13 cellular contexts compared by ENCODE assay signal in genomic region chr4:6875431-6875831, GRCh38. TPM values are rescaled to one million over a fixed set of nuclear protein-coding genes. Genes with fewer than 3 reads are reported as not detected.
DNase-seq lines count a peak whose midpoint lies in the region; ATAC-seq and TF ChIP-seq lines count a peak whose summit lies in the region.
"Had no signal": no experiment of that assay in that cellular context is flagged by ENCODE, and none has a peak within 500 bp of the region (broad histone marks: within the 10 kb centered on the region; RNA-seq: fewer than 3 reads in every experiment).

No MANE protein-coding gene starts in this region.

- H3K79me1 ChIP-seq in mesendoderm (ENCODE audit: low read length): peaks cover 2% of the 10 kb centered on the region

- H3K4me1 ChIP-seq in OCI-LY7 (ENCODE audit: insufficient read depth, low read length, poor library complexity, severe bottlenecking): no peaks in the 10 kb centered on the region
- peaks cover 4% of the 10 kb centered on the region for H3K4me1 ChIP-seq in vagina
- no peaks in the 10 kb centered on the region for H3K4me1 ChIP-seq in mesendoderm (ENCODE audit: control insufficient read depth, low read depth, low read length)

- ATAC-seq in effector memory CD8-positive, alpha-beta T cell (replicated peaks): peak; percentile 43
- peak in 2 of 3 donors; percentile 42 to 80 for ATAC-seq in natural killer cell

- H3K4ac ChIP-seq in mesendoderm (ENCODE audit: low read depth, low read length): no peak overlapping the region

- POLR2A ChIA-PET in OCI-LY7 (lab: Charles Lee): interaction anchor here (0.6 kb wide), 1 partner anchor 69 kb away, joined by 3 read pairs; no protein-coding TSS in a partner anchor

- no peaks in the 10 kb centered on the region for H3K9me2 ChIP-seq in OCI-LY7 (ENCODE audit: insufficient read depth, low read length)

- H2BK5ac ChIP-seq in mesendoderm (ENCODE audit: low read length): no peak overlapping the region

- no peak overlapping the region for H2BK15ac ChIP-seq in mesendoderm (replicated peaks; ENCODE audit: low read depth)

- no peak overlapping the region for H2AFZ ChIP-seq in OCI-LY7 (ENCODE audit: low read length)

- DNase-seq in CD14-positive monocyte (ENCODE audit: low spot score): peak; percentile 96
- peak; percentile 17 for DNase-seq in OCI-LY7 (ENCODE audit: low spot score)
- no peak for DNase-seq in effector memory CD8-positive, alpha-beta T cell
- DNase-seq in natural killer cell: no peak
- DNase-seq in vagina (ENCODE audit: extremely low spot score in 2 of 2): no peak
- DNase-seq in stimulated activated CD4-positive, alpha-beta T cell treated with anti-CD3 and anti-CD28 coated beads, Interleukin-4, amount 100 ng/mL, for 1 hour: no peak
- DNase-seq in DMS53 treated with DMSO at 0.1 percent for 48 hours (lab: John Stamatoyannopoulos, UW; ENCODE audit: unreplicated experiment): no peak
- DNase-seq in mesendoderm: no peak
- DNase-seq: activated CD4-positive, alpha-beta T cell treated with anti-CD3 and anti-CD28 coated beads for 1 hour; activated effector memory CD4-positive, alpha-beta T cell treated with anti-CD3 and anti-CD28 coated beads, Interleukin-2, amount 50 U/mL, for 16 hours; NCI-H226; nephron progenitor cell had no signal

- no peak overlapping the region for H4K5ac ChIP-seq in mesendoderm (ENCODE audit: low read length)

- no peak overlapping the region for H3K4me3 ChIP-seq in OCI-LY7 (ENCODE audit: low read depth, low read length, poor library complexity, severe bottlenecking)
- no peak overlapping the region for H3K4me3 ChIP-seq in vagina
- no peak overlapping the region for H3K4me3 ChIP-seq in mesendoderm (ENCODE audit: low read length)
- H3K4me3 ChIP-seq: cardiac muscle cell had no signal

- H3K4me2 ChIP-seq in OCI-LY7 (ENCODE audit: low read length) (no peak overlapping the region), mesendoderm (ENCODE audit: low read length) (no peak overlapping the region)

- no peaks in the 10 kb centered on the region for H4K20me1 ChIP-seq in OCI-LY7 (ENCODE audit: insufficient read depth, low read length)

- no peak overlapping the region for H2AK5ac ChIP-seq in mesendoderm (ENCODE audit: low read length)

- H3K4me3 Mint-ChIP-seq in CD14-positive monocyte (no peak overlapping the region), natural killer cell (no peak overlapping the region)
- no peak overlapping the region for H3K4me3 Mint-ChIP-seq in effector memory CD8-positive, alpha-beta T cell
- H3K4me3 Mint-ChIP-seq: nephron progenitor cell had no signal

- TF ChIP-seq CTCF in CD14-positive monocyte (IDR thresholded peaks at IDR 0.05): no peak
- TF ChIP-seq CTCF in OCI-LY7 (conservative IDR thresholded peaks at IDR 0.05; ENCODE audit: low read length): no peak
- no peak for TF ChIP-seq CTCF in natural killer cell (IDR thresholded peaks at IDR 0.05)
- TF ChIP-seq CTCF in vagina (IDR thresholded peaks at IDR 0.05): no peak

- H3K36me3 Mint-ChIP-seq in CD14-positive monocyte (peaks cover 59 to 73% of the 10 kb centered on the region in 2 donors), natural killer cell (peaks cover 27% of the 10 kb centered on the region)
- peaks cover 14% of the 10 kb centered on the region for H3K36me3 Mint-ChIP-seq in effector memory CD8-positive, alpha-beta T cell (ENCODE audit: insufficient read depth)

- peaks cover 18% of the 10 kb centered on the region; the same call in 1 of the 2 replicates for H3K36me3 ChIP-seq in OCI-LY7 (ENCODE audit: insufficient read depth, low read length)
- H3K36me3 ChIP-seq in vagina: peaks cover 0 to 42% of the 10 kb centered on the region in 2 donors
- peaks cover 5% of the 10 kb centered on the region for H3K36me3 ChIP-seq in mesendoderm (ENCODE audit: control insufficient read depth, insufficient read depth, low read length)

- TF ChIP-seq POLR2A in vagina (IDR thresholded peaks at IDR 0.05): no peak

- no peak overlapping the region for H2BK120ac ChIP-seq in mesendoderm (ENCODE audit: low read depth, low read length)

- no peak overlapping the region for H3K9ac ChIP-seq in mesendoderm (ENCODE audit: low read length)

- H3K27ac Mint-ChIP-seq in CD14-positive monocyte: peak overlapping the region; percentile 76 to 90 (median 86)
- H3K27ac Mint-ChIP-seq in effector memory CD8-positive, alpha-beta T cell: peak overlapping the region in 1 of 2 donors; percentile 17
- H3K27ac Mint-ChIP-seq in natural killer cell: no peak overlapping the region
- H3K27ac Mint-ChIP-seq: nephron progenitor cell had no signal

- no peak overlapping the region for H4K8ac ChIP-seq in mesendoderm (ENCODE audit: low read depth, low read length)

- no peak overlapping the region for H3K23ac ChIP-seq in mesendoderm (ENCODE audit: low read length)

- BruUV-seq in OCI-LY7 (replicated peaks; lab: Mats Ljungman, UMichigan): no TSS peak

- H3K27me3 Mint-ChIP-seq in CD14-positive monocyte (ENCODE audit: low read depth in 3 of 3): no peaks in the 10 kb centered on the region
- no peaks in the 10 kb centered on the region for H3K27me3 Mint-ChIP-seq in effector memory CD8-positive, alpha-beta T cell
- H3K27me3 Mint-ChIP-seq in natural killer cell (ENCODE audit: low read depth in 2 of 2): no peaks in the 10 kb centered on the region

- H3K9me3 ChIP-seq in OCI-LY7 (ENCODE audit: low read length) (no peaks in the 10 kb centered on the region), vagina (no peaks in the 10 kb centered on the region)

- H3K27ac ChIP-seq in OCI-LY7 (ENCODE audit: low read depth, low read length, poor library complexity, severe bottlenecking) (no peak overlapping the region), vagina (no peak overlapping the region), mesendoderm (ENCODE audit: low read depth, low read length) (no peak overlapping the region)
- H3K27ac ChIP-seq: cardiac muscle cell had no signal

- H3K9me3 Mint-ChIP-seq in CD14-positive monocyte (peaks cover 0 to 3% (median 0%) of the 10 kb centered on the region in 7 donors), natural killer cell (no peaks in the 10 kb centered on the region)
- H3K9me3 Mint-ChIP-seq in effector memory CD8-positive, alpha-beta T cell: no peaks in the 10 kb centered on the region
- H3K9me3 Mint-ChIP-seq: nephron progenitor cell had no signal

- intact Hi-C loops in CD14-positive monocyte (cut with micrococcal nuclease): no loop called here
- intact Hi-C loops in OCI-LY7 (cut with micrococcal nuclease; ENCODE audit: unreplicated experiment): no loop called here
- intact Hi-C loops in natural killer cell (cut with micrococcal nuclease): no loop called here
- intact Hi-C loops in vagina (cut with DNase I): loop anchor here (2.0 to 10.0 kb wide), 2 partner anchors 91 to 159 kb away; partner anchors contain the start of genes BLOC1S4 and KIAA0232

- H3K79me2 ChIP-seq in OCI-LY7 (ENCODE audit: insufficient read depth, low read depth, low read length): no peaks in the 10 kb centered on the region
- no peaks in the 10 kb centered on the region for H3K79me2 ChIP-seq in mesendoderm (ENCODE audit: control insufficient read depth, insufficient read depth, low read length)

- H3K18ac ChIP-seq in mesendoderm (ENCODE audit: low read length): no peak overlapping the region

- H3K56ac ChIP-seq in mesendoderm (ENCODE audit: low read length): no peak overlapping the region

- CTCF ChIA-PET in OCI-LY7 (lab: Charles Lee; ENCODE audit: unreplicated experiment): interaction anchor here (1.1 kb wide), 1 partner anchor 158 kb away, joined by 4 read pairs; no protein-coding TSS in a partner anchor

- peaks cover 40% of the 10 kb centered on the region for H3K4me1 Mint-ChIP-seq in CD14-positive monocyte
- peaks cover 3 to 6% of the 10 kb centered on the region in 2 donors for H3K4me1 Mint-ChIP-seq in effector memory CD8-positive, alpha-beta T cell (ENCODE audit: low read depth in 2 of 2)
- H3K4me1 Mint-ChIP-seq in natural killer cell: peaks cover 14 to 23% of the 10 kb centered on the region in 2 donors
- H3K4me1 Mint-ChIP-seq: nephron progenitor cell had no signal

- WGBS in mesendoderm (ENCODE audit: extremely low coverage, insufficient coverage, low lambda C conversion rate): no CpG with 5 or more reads among the region's 4 CpGs

- H3K27me3 ChIP-seq in vagina: no peaks in the 10 kb centered on the region
- H3K27me3 ChIP-seq in mesendoderm (ENCODE audit: insufficient read depth, low read length, poor library complexity): no peaks in the 10 kb centered on the region
- H3K27me3 ChIP-seq: cardiac muscle cell had no signal

RNA-seq across cellular contexts. Expression of gene TBC1D14, which starts 34.2 kb away (rescaled TPM):
- polyA plus RNA-seq in CD14-positive monocyte: 10 to 100 TPM; 36.3 to 44.7 TPM
- 35.6 and 38.4 TPM in 2 replicates for total RNA-seq in OCI-LY7 (2014; rRNA removed; shearing (Covaris generic))
- total RNA-seq in OCI-LY7 (2022): 44.1 and 50.4 TPM in 2 replicates
- 10 to 100 TPM; 36.0 to 54.7 (median 53.2) TPM for total RNA-seq in natural killer cell
- total RNA-seq in vagina: 35.4 TPM
- polyA plus RNA-seq in mesendoderm (2013, experiment 1 of 2): 28.0 TPM
- 30.1 TPM for polyA plus RNA-seq in mesendoderm (2013, experiment 2 of 2)

Comparison
In these comparisons a context has a peak if more than half of its experiments do, and no peak if none do; other contexts are left out.
1. DNase-seq: peak in CD14-positive monocyte (single experiment) and OCI-LY7 (single experiment); none in effector memory CD8-positive, alpha-beta T cell (0 of 3), natural killer cell (single experiment), vagina (0 of 2), stimulated activated CD4-positive, alpha-beta T cell treated with anti-CD3 and anti-CD28 coated beads, Interleukin-4, amount 100 ng/mL, for 1 hour (single experiment), DMS53 treated with DMSO at 0.1 percent for 48 hours (single experiment) and mesendoderm (single experiment).
2. H3K27ac Mint-ChIP-seq: peak in CD14-positive monocyte (7 of 7); none in natural killer cell (0 of 2).